10 cellular contexts compared by ENCODE assay signal in genomic region chr1:178238722-178239510, GRCh38.
A peak's percentile ranks its signal among the peaks of the same experiment; 100 is the strongest.
DNase-seq lines count a peak whose midpoint lies in the region; ATAC-seq, FAIRE-seq and TF ChIP-seq lines count a peak whose summit lies in the region.
"Had no signal": no experiment of that assay in that cellular context is flagged by ENCODE, and none has a peak within 500 bp of the region (broad histone marks: within the 10 kb centered on the region; RNA-seq: fewer than 3 reads in every experiment).

No MANE protein-coding gene starts in this region.

- POLR2A ChIA-PET in PC-3 (lab: Charles Lee; ENCODE audit: unreplicated experiment) = interaction anchor here (0.5 kb wide), 1 partner anchor 145 kb away, joined by 3 read pairs; no protein-coding TSS in a partner anchor

- no peaks in the 10 kb centered on the region for H3K9me3 ChIP-seq in PC-3 (ENCODE audit: low read length)

- H4K20me1 ChIP-seq in PC-3 (ENCODE audit: low read length) = no peaks in the 10 kb centered on the region

- peak overlapping the region; percentile 72 for H3K4me2 ChIP-seq in PC-3 (ENCODE audit: low read length)

- H3K9ac ChIP-seq in PC-3 (ENCODE audit: low read length) = peak overlapping the region; percentile 79

- no peaks in the 10 kb centered on the region for H3K9me2 ChIP-seq in PC-3 (replicated peaks; ENCODE audit: low read length)

- peaks cover 16% of the 10 kb centered on the region for H3F3A ChIP-seq in PC-3 (ENCODE audit: low read length, unreplicated experiment)

- H3K27me3 ChIP-seq in PC-3 (ENCODE audit: low read length) = no peaks in the 10 kb centered on the region

- ATAC-seq in PC-3 (peak; percentile 88), HG03460 (IDR thresholded peaks at IDR 0.05; ENCODE audit: unreplicated experiment) (no peak), GM19351 (IDR thresholded peaks at IDR 0.05; ENCODE audit: unreplicated experiment) (no peak)

- BruUV-seq in PC-3 (replicated peaks; lab: Mats Ljungman, UMichigan) = TSS peak; percentile 50

- peaks cover 43% of the 10 kb centered on the region for H3K79me2 ChIP-seq in PC-3 (ENCODE audit: low read length)

- CTCF ChIA-PET in PC-3 (lab: Charles Lee) = no interaction called here

- no peaks in the 10 kb centered on the region for H3K36me3 ChIP-seq in PC-3 (ENCODE audit: low read depth, low read length)

- FAIRE-seq in H54 (lab: Jason Lieb, UNC) = peak; percentile 98

- intact Hi-C loops in PC-3 (cut with micrococcal nuclease) = loop anchor here (2.0 to 5.0 kb wide), 2 partner anchors 44 to 112 kb away; no protein-coding TSS in a partner anchor

- no peak for TF ChIP-seq CTCF in PC-3 (conservative IDR thresholded peaks at IDR 0.05; ENCODE audit: low read depth, low read length)
- TF ChIP-seq CTCF in epithelial cell of proximal tubule (conservative IDR thresholded peaks at IDR 0.05; ENCODE audit: low read depth, low read length) = no peak
- no peak for TF ChIP-seq CTCF in retinal pigment epithelial cell (conservative IDR thresholded peaks at IDR 0.05; ENCODE audit: low read depth, low read length)

- no peak overlapping the region for H2AFZ ChIP-seq in PC-3 (ENCODE audit: low read length)

- no peak for DNase-seq in H54 (ENCODE audit: insufficient read length, low spot score)
- DNase-seq in PC-3 = peak; percentile 98
- DNase-seq in epithelial cell of proximal tubule (ENCODE audit: low read depth) = peak; percentile 99
- peak; percentile 78 for DNase-seq in retinal pigment epithelial cell (ENCODE audit: low read depth)
- DNase-seq in KG1 (lab: John Stamatoyannopoulos, UW) = no peak
- DNase-seq in activated CD4-positive, alpha-beta T cell treated with anti-CD3 and anti-CD28 coated beads for 4 hours = no peak
- DNase-seq: aorta, NCI-H1105 treated with DMSO at 0.1 percent for 48 hours had no signal

- peaks cover 62% of the 10 kb centered on the region for H3K4me1 ChIP-seq in PC-3 (ENCODE audit: insufficient read depth, low read length)

- peak overlapping the region; percentile 98 for H3K27ac ChIP-seq in PC-3 (ENCODE audit: low read length)

- TF ChIP-seq POLR2A in H54 (IDR thresholded peaks at IDR 0.05; ENCODE audit: low read depth, low read length) = no peak

- peak overlapping the region; percentile 23 for H3K4me3 ChIP-seq in PC-3 (ENCODE audit: low read length)
- H3K4me3 ChIP-seq in epithelial cell of proximal tubule (ENCODE audit: low read depth, low read length) = no peak overlapping the region
- H3K4me3 ChIP-seq in retinal pigment epithelial cell (ENCODE audit: low read length) = no peak overlapping the region

Comparison
In these comparisons a context has a peak if more than half of its experiments do, and no peak if none do; other contexts are left out.
1. DNase-seq: peak in PC-3 (single experiment), epithelial cell of proximal tubule (single experiment) and retinal pigment epithelial cell (single experiment); none in H54 (single experiment), KG1 (single experiment) and activated CD4-positive, alpha-beta T cell treated with anti-CD3 and anti-CD28 coated beads for 4 hours (0 of 2).